1 cellular context compared by ENCODE assay signal in the genomic region with DNA sequence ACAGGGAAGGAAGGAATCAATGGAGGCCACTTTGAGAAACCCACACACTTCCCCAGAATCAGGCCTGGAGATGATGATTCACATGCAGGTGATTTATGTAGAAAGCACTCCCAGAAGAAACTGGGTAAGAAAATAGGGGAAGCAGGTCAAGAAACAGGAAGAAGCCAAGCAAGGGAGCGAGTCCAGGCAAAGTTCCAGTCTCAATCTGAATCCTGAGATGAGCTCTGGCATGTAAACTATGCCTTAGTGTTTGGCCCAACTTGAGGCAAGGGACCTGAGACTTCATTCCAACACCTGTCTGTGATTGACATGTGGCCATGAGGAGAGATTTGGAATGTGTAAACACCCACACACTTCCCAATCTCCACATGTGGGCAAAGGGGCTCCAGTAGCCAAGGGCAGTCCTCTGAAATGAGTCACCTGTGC.
TF ChIP-seq lines count a peak whose summit lies in the region.

No MANE protein-coding gene starts in this region.

TF ChIP-seq in GM23338, 12 proteins besides CTCF, POLR2A, EP300 and RAD21 (continued from another document):
- no peak for TF ChIP-seq STAT1 (IDR thresholded peaks at IDR 0.05; ENCODE audit: unreplicated experiment)
- no peak for TF ChIP-seq EZH2 (IDR thresholded peaks at IDR 0.05; ENCODE audit: low read depth, unreplicated experiment)
- no peak for TF ChIP-seq NANOG (IDR thresholded peaks at IDR 0.05; ENCODE audit: borderline replicate concordance)
- TF ChIP-seq ZNF114 (CRISPR knock-in tag; IDR thresholded peaks at IDR 0.05), result no peak
- no peak for TF ChIP-seq CREB1 (CRISPR knock-in tag; IDR thresholded peaks at IDR 0.05; ENCODE audit: low read depth)
- TF ChIP-seq, protein P1, sequence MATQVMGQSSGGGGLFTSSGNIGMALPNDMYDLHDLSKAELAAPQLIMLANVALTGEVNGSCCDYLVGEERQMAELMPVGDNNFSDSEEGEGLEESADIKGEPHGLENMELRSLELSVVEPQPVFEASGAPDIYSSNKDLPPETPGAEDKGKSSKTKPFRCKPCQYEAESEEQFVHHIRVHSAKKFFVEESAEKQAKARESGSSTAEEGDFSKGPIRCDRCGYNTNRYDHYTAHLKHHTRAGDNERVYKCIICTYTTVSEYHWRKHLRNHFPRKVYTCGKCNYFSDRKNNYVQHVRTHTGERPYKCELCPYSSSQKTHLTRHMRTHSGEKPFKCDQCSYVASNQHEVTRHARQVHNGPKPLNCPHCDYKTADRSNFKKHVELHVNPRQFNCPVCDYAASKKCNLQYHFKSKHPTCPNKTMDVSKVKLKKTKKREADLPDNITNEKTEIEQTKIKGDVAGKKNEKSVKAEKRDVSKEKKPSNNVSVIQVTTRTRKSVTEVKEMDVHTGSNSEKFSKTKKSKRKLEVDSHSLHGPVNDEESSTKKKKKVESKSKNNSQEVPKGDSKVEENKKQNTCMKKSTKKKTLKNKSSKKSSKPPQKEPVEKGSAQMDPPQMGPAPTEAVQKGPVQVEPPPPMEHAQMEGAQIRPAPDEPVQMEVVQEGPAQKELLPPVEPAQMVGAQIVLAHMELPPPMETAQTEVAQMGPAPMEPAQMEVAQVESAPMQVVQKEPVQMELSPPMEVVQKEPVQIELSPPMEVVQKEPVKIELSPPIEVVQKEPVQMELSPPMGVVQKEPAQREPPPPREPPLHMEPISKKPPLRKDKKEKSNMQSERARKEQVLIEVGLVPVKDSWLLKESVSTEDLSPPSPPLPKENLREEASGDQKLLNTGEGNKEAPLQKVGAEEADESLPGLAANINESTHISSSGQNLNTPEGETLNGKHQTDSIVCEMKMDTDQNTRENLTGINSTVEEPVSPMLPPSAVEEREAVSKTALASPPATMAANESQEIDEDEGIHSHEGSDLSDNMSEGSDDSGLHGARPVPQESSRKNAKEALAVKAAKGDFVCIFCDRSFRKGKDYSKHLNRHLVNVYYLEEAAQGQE (IDR thresholded peaks at IDR 0.05; ENCODE audit: unreplicated experiment), result no peak
